Comparison of ENCODE assay signal across 16 cellular contexts in the genomic region with DNA sequence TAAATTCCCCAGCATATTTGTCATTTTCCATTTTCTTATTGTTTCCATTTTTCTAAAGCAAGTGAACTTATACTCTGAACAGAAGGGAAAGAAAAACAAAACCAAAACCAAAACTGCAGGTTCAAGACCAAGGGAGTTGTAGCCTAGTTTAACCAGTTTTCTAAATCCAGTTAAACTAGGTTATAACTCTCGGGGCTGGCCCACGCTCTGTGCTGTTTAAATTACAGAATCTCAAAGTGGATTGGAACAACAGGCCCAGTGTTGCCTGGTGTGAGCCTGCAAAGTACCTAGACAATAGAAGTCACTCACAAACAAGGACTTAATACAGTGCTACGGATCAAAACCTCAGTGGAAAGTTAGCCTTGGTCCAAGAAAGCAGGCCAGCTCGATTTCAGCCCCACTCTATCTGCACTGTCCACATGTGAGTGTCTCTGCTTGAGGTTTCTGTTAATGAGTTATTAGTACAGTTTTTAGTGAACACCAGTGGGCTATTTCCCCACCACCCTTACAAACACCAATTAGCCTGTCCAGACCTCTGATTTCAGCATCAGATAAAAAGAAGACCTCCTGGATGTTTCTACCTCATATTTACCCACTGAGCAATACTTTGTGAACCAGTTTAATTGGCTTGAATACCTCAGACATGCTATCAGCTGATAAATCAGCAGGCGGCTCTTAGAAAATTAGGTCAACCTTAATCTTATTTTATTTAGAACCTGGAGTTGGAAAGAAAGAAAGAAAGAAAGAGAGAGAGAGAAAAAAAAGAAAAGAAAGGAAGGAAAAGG.
DNase-seq lines count a peak whose midpoint lies in the region; ATAC-seq and TF ChIP-seq lines count a peak whose summit lies in the region.
"Had no signal": no experiment of that assay in that cellular context is flagged by ENCODE, and none has a peak within 500 bp of the region (broad histone marks: within the 10 kb centered on the region; RNA-seq: fewer than 3 reads in every experiment).

No MANE protein-coding gene starts in this region.

- H3K9ac ChIP-seq in IMR-90 (ENCODE audit: low read depth, low read length): no peak overlapping the region
- no peak overlapping the region for H3K9ac ChIP-seq in endodermal cell (ENCODE audit: extremely low read depth, low read length, poor library complexity, severe bottlenecking)

- H2BK5ac ChIP-seq in IMR-90 (ENCODE audit: low read depth, low read length, poor library complexity, severe bottlenecking): peak overlapping the region; percentile 34

- no peaks in the 10 kb centered on the region for H4K20me1 ChIP-seq in IMR-90 (ENCODE audit: insufficient read depth, low read length)

- H3K27me3 ChIP-seq in IMR-90 (ENCODE audit: control insufficient read depth, insufficient read depth, low read length) (no peaks in the 10 kb centered on the region), endodermal cell (ENCODE audit: control insufficient read depth, insufficient read depth, low read length, poor library complexity, severe bottlenecking) (no peaks in the 10 kb centered on the region), muscle layer of duodenum (ENCODE audit: low read depth, low read length) (no peaks in the 10 kb centered on the region), stomach (no peaks in the 10 kb centered on the region)
- H3K27me3 ChIP-seq in CD4-positive, alpha-beta T cell (ENCODE audit: control insufficient read depth, insufficient read depth, low read length): no peaks in the 10 kb centered on the region
- H3K27me3 ChIP-seq: MG63, tibial artery had no signal

- H2AK5ac ChIP-seq in IMR-90 (ENCODE audit: low read depth, low read length): peak overlapping the region; percentile 77; the same call in 1 of the 2 replicates

- H3K4me1 Mint-ChIP-seq in endodermal cell: peaks cover 16% of the 10 kb centered on the region
- no peaks in the 10 kb centered on the region for H3K4me1 Mint-ChIP-seq in CD4-positive, alpha-beta T cell (ENCODE audit: low read depth)
- H3K4me1 Mint-ChIP-seq: activated naive CD4-positive, alpha-beta T cell treated with anti-CD3 and anti-CD28 coated beads, Interleukin-2, amount 50 U/mL, for 24 hours had no signal

- H2BK120ac ChIP-seq in IMR-90 (ENCODE audit: low read depth, low read length): peak overlapping the region; percentile 81

- H2AK9ac ChIP-seq in IMR-90 (replicated peaks; ENCODE audit: low read depth, low read length, poor library complexity): no peak overlapping the region

- DNase-seq in IMR-90: no peak
- no peak for DNase-seq in endodermal cell
- no peak for DNase-seq in stomach
- DNase-seq in CD4-positive, alpha-beta T cell: no peak
- DNase-seq in activated CD8-positive, alpha-beta memory T cell treated with anti-CD3 and anti-CD28 coated beads for 24 hours: no peak
- no peak for DNase-seq in NCI-H128 (lab: John Stamatoyannopoulos, UW; ENCODE audit: unreplicated experiment)
- no peak for DNase-seq in activated CD4-positive, alpha-beta T cell treated with anti-CD3 and anti-CD28 coated beads for 48 hours
- DNase-seq: AML-193; caudate nucleus; DMS 273 treated with DMSO at 0.1 percent for 48 hours; MG63; stimulated activated CD4-positive, alpha-beta T cell treated with anti-CD3 and anti-CD28 coated beads, Interleukin-2, amount 100 ng/mL, for 48 hours; T-helper 2 cell had no signal

- H2AFZ ChIP-seq in IMR-90 (replicated peaks; ENCODE audit: low read length, poor library complexity): no peak overlapping the region

- peak overlapping the region; percentile 9 for H3K27ac Mint-ChIP-seq in endodermal cell
- no peak overlapping the region for H3K27ac Mint-ChIP-seq in CD4-positive, alpha-beta T cell
- H3K27ac Mint-ChIP-seq: activated naive CD4-positive, alpha-beta T cell treated with anti-CD3 and anti-CD28 coated beads, Interleukin-2, amount 50 U/mL, for 24 hours had no signal

- H3K27ac ChIP-seq in IMR-90 (ENCODE audit: insufficient read depth, low read length): no peak overlapping the region
- no peak overlapping the region for H3K27ac ChIP-seq in endodermal cell (ENCODE audit: low read depth, low read length)
- peak overlapping the region; percentile 88 for H3K27ac ChIP-seq in muscle layer of duodenum (ENCODE audit: low read length)
- peak overlapping the region in 4 of 5 donors; percentile 64 to 80 (median 76) for H3K27ac ChIP-seq in stomach
- H3K27ac ChIP-seq in CD4-positive, alpha-beta T cell (ENCODE audit: low read depth, low read length): no peak overlapping the region

- peak overlapping the region; percentile 62 for H4K91ac ChIP-seq in IMR-90 (ENCODE audit: insufficient read depth, low read depth, low read length)

- H3K56ac ChIP-seq in IMR-90 (ENCODE audit: extremely low read depth, insufficient read depth, low read length): no peak overlapping the region

- H3K4me3 Mint-ChIP-seq in endodermal cell: no peak overlapping the region
- H3K4me3 Mint-ChIP-seq in CD4-positive, alpha-beta T cell: no peak overlapping the region
- H3K4me3 Mint-ChIP-seq: activated naive CD4-positive, alpha-beta T cell treated with anti-CD3 and anti-CD28 coated beads, Interleukin-2, amount 50 U/mL, for 24 hours had no signal

- H3K79me1 ChIP-seq in IMR-90 (ENCODE audit: low read depth in 1 of 2, low read length in 2 of 2): no peaks in the 10 kb centered on the region

- peak overlapping the region; percentile 90 for H2BK20ac ChIP-seq in IMR-90 (ENCODE audit: low read depth, low read length)

- no TSS peak for BruUV-seq in IMR-90 (replicated peaks; lab: Mats Ljungman, UMichigan)

- no peaks in the 10 kb centered on the region for H3K9me3 Mint-ChIP-seq in endodermal cell
- H3K9me3 Mint-ChIP-seq in CD4-positive, alpha-beta T cell: peaks cover 4% of the 10 kb centered on the region

- H4K8ac ChIP-seq in IMR-90 (ENCODE audit: low read depth in 2 of 2, low read length in 2 of 2): peak overlapping the region in 1 of 2 experiments; percentile 51; a peak in 1 of 4 replicates

- peaks cover 6% of the 10 kb centered on the region; the same call in 1 of the 2 replicates for H3K9me1 ChIP-seq in IMR-90 (ENCODE audit: insufficient read depth, low read length)

- in situ Hi-C loops in IMR-90 (cut with MboI; ENCODE audit: low sequenced_read_pairs): no loop called here

- ATAC-seq in IMR-90 (ENCODE audit: low read depth): no peak
- no peak for ATAC-seq in CD4-positive, alpha-beta T cell (ENCODE audit: poor library complexity)

- no peaks in the 10 kb centered on the region for H3K36me3 ChIP-seq in IMR-90 (ENCODE audit: control insufficient read depth, insufficient read depth, low read length)
- H3K36me3 ChIP-seq in endodermal cell (ENCODE audit: control insufficient read depth, insufficient read depth, low read length): no peaks in the 10 kb centered on the region
- H3K36me3 ChIP-seq in muscle layer of duodenum (ENCODE audit: control insufficient read depth in 1 of 2, insufficient read depth in 2 of 2, low read length in 2 of 2): no peaks in the 10 kb centered on the region
- no peaks in the 10 kb centered on the region for H3K36me3 ChIP-seq in stomach
- H3K36me3 ChIP-seq: MG63, tibial artery had no signal

- no peaks in the 10 kb centered on the region for H3K36me3 Mint-ChIP-seq in endodermal cell (ENCODE audit: low read depth)
- no peaks in the 10 kb centered on the region for H3K36me3 Mint-ChIP-seq in CD4-positive, alpha-beta T cell (ENCODE audit: low read depth)
- H3K36me3 Mint-ChIP-seq: activated naive CD4-positive, alpha-beta T cell treated with anti-CD3 and anti-CD28 coated beads, Interleukin-2, amount 50 U/mL, for 24 hours had no signal

- dilution Hi-C loops in IMR-90 (cut with HindIII; ENCODE audit: low sequenced_read_pairs, unreplicated experiment): no loop called here

- H3K27me3 Mint-ChIP-seq in endodermal cell (ENCODE audit: insufficient read depth): peaks cover 1% of the 10 kb centered on the region
- no peaks in the 10 kb centered on the region for H3K27me3 Mint-ChIP-seq in CD4-positive, alpha-beta T cell
- H3K27me3 Mint-ChIP-seq: activated naive CD4-positive, alpha-beta T cell treated with anti-CD3 and anti-CD28 coated beads, Interleukin-2, amount 50 U/mL, for 24 hours had no signal

- TF ChIP-seq CTCF in IMR-90 (conservative IDR thresholded peaks at IDR 0.05; ENCODE audit: low read depth, low read length) (no peak), endodermal cell (conservative IDR thresholded peaks at IDR 0.05) (no peak), stomach (IDR thresholded peaks at IDR 0.05) (no peak)
- no peak for TF ChIP-seq CTCF in CD4-positive, alpha-beta T cell (IDR thresholded peaks at IDR 0.05)

- H3K4me2 ChIP-seq in IMR-90 (ENCODE audit: low read depth, low read length): no peak overlapping the region

- no peak for TF ChIP-seq RAD21 in IMR-90 (IDR thresholded peaks at IDR 0.05; ENCODE audit: low read length)

- H3K4me3 ChIP-seq in IMR-90 (ENCODE audit: insufficient read depth, low read depth, low read length) (no peak overlapping the region), endodermal cell (ENCODE audit: low read length) (no peak overlapping the region), muscle layer of duodenum (ENCODE audit: low read depth in 1 of 2, low read length in 2 of 2) (no peak overlapping the region), stomach (no peak overlapping the region)
- H3K4me3 ChIP-seq: MG63 had no signal

- peak overlapping the region; percentile 91 for H3K23ac ChIP-seq in IMR-90 (ENCODE audit: low read depth, low read length)

- H4K5ac ChIP-seq in IMR-90 (ENCODE audit: low read depth, low read length): peak overlapping the region; percentile 11; the same call in 1 of the 2 replicates

- CTCF ChIA-PET in IMR-90 (lab: Yijun Ruan, JAX): interaction anchor here (1.0 kb wide), 1 partner anchor 26 kb away, joined by 3 read pairs; no protein-coding TSS in a partner anchor
- CTCF ChIA-PET in CD4-positive, alpha-beta T cell (lab: Charles Lee): no interaction called here

- POLR2A ChIA-PET in IMR-90 (lab: Charles Lee; ENCODE audit: unreplicated experiment): no interaction called here
- POLR2A ChIA-PET in CD4-positive, alpha-beta T cell (lab: Charles Lee): no interaction called here

- H3K4me1 ChIP-seq in IMR-90 (ENCODE audit: control insufficient read depth, insufficient read depth, low read length) (peaks cover 13% of the 10 kb centered on the region), endodermal cell (ENCODE audit: control insufficient read depth, insufficient read depth, low read length) (no peaks in the 10 kb centered on the region), muscle layer of duodenum (ENCODE audit: control insufficient read depth in 1 of 2, insufficient read depth in 2 of 2, low read length in 2 of 2) (no peaks in the 10 kb centered on the region), stomach (peaks cover 0 to 20% (median 12%) of the 10 kb centered on the region in 4 donors)

- TF ChIP-seq POLR2A in IMR-90 (IDR thresholded peaks at IDR 0.05; ENCODE audit: low read depth, low read length) (no peak), stomach (IDR thresholded peaks at IDR 0.05) (no peak)

- H3K18ac ChIP-seq in IMR-90 (ENCODE audit: low read depth, low read length): peak overlapping the region; percentile 59

- peak overlapping the region; percentile 83; the same call in 2 of the 3 replicates for H2BK15ac ChIP-seq in IMR-90 (ENCODE audit: low read depth, low read length)

- peak overlapping the region; percentile 55; the same call in 1 of the 2 replicates for H3K14ac ChIP-seq in IMR-90 (replicated peaks; ENCODE audit: low read depth, low read length)

- intact Hi-C loops in IMR-90 (cut with micrococcal nuclease): no loop called here
- intact Hi-C loops in stomach (cut with DNase I; ENCODE audit: low total_unique reads): no loop called here
- intact Hi-C loops in CD4-positive, alpha-beta T cell (cut with DNase I, micrococcal nuclease): no loop called here

- no CpG with 5 or more reads among the region's 5 CpGs for WGBS in IMR-90 (ENCODE audit: extremely low coverage in 2 of 2, insufficient read length in 1 of 2), 2 experiments
- WGBS in endodermal cell (ENCODE audit: insufficient coverage in 1 of 2, insufficient read length in 1 of 2), 2 experiments: 70 to 83% methylated on average over 4 to 5 of the region's 5 CpGs
- 26 to 44% (median 35%) methylated on average over 5 of the region's 5 CpGs for WGBS in stomach, 5 donors

- TF ChIP-seq EP300 in stomach (IDR thresholded peaks at IDR 0.05): no peak

- H3K4ac ChIP-seq in IMR-90 (ENCODE audit: low read depth, low read length): peak overlapping the region; percentile 76

- H3K9me3 ChIP-seq in IMR-90 (ENCODE audit: control insufficient read depth, insufficient read depth, low read length) (no peaks in the 10 kb centered on the region), endodermal cell (ENCODE audit: control insufficient read depth, low read length) (peaks cover 10% of the 10 kb centered on the region), muscle layer of duodenum (ENCODE audit: control insufficient read depth in 1 of 2, low read length in 2 of 2) (no peaks in the 10 kb centered on the region), stomach (no peaks in the 10 kb centered on the region)
- no peaks in the 10 kb centered on the region for H3K9me3 ChIP-seq in CD4-positive, alpha-beta T cell (ENCODE audit: control insufficient read depth, low read length)
- H3K9me3 ChIP-seq: MG63, tibial artery had no signal

Comparison
In these comparisons a context has a peak if more than half of its experiments do, and no peak if none do; other contexts are left out.
1. H3K27ac ChIP-seq: peak in muscle layer of duodenum (single experiment) and stomach (4 of 5); none in IMR-90 (single experiment), endodermal cell (single experiment) and CD4-positive, alpha-beta T cell (single experiment).